8 cellular contexts compared by ENCODE assay signal in the genomic region with DNA sequence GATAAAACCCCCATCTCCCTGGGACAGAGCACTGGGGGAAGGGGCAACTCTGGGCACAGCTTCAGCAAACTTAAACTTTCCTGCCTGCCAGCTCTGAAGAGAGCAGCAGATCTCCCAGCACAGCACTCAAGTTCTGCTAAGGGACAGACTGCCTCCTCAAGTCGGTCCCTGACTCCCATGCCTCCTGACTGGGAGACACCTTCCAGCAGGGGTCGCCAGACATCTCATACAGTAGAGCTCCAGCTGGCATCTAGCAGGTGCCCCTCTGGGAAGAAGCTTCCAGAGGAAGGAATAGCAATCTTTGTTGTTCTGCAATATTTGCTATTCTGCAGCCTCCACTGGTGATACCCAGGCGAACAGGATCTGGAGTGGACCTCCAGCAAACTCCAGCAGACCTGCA.
DNase-seq lines count a peak whose midpoint lies in the region; ATAC-seq, FAIRE-seq and TF ChIP-seq lines count a peak whose summit lies in the region.
"Not testable (repeated sequence)": the region's sequence is repeated elsewhere in the genome, so short reads cannot be mapped to it uniquely, and the experiment has no call there.

No MANE protein-coding gene starts in this region.

- not testable (repeated sequence) for H3K4me1 ChIP-seq in BE2C; Panc1 (ENCODE audit: control insufficient read depth, insufficient read depth, low read length); HepG2 (ENCODE audit: insufficient read depth, low read length)

- CTCF ChIA-PET in Panc1 (lab: Charles Lee); activated CD4-positive, alpha-beta T cell treated with anti-CD3 and anti-CD28 coated beads for 36 hours (lab: Charles Lee); HepG2 (lab: Yijun Ruan, JAX; ENCODE audit: low intra/inter-chr PET ratio, low total read pairs): not testable (repeated sequence)

- POLR2A ChIA-PET in Panc1 (lab: Charles Lee); activated CD4-positive, alpha-beta T cell treated with anti-CD3 and anti-CD28 coated beads for 36 hours (lab: Charles Lee); HepG2 (lab: Yijun Ruan, JAX): not testable (repeated sequence)

- H3K9me3 Mint-ChIP-seq in HFFc6; activated CD4-positive, alpha-beta T cell treated with anti-CD3 and anti-CD28 coated beads for 36 hours (ENCODE audit: low read depth): not testable (repeated sequence)

- not testable (repeated sequence) for H3K79me2 ChIP-seq in HepG2 (ENCODE audit: insufficient read depth, low read length)

- not testable (repeated sequence) for H3K27ac ChIP-seq in Panc1 (ENCODE audit: low read length); HepG2 (ENCODE audit: extremely low read length, insufficient read depth, low read length)

- TF ChIP-seq CTCF in BE2C (IDR thresholded peaks at IDR 0.05; ENCODE audit: low read depth, low read length), result peak; percentile 27
- TF ChIP-seq CTCF in GM12864 (IDR thresholded peaks at IDR 0.05; ENCODE audit: low read depth, low read length, missing control alignments), result peak; percentile 28
- peak; percentile 48; the same call in 1 of the 2 replicates for TF ChIP-seq CTCF in HFFc6 (IDR thresholded peaks at IDR 0.05)
- peak; percentile 26; the same call in 1 of the 2 replicates for TF ChIP-seq CTCF in Panc1 (IDR thresholded peaks at IDR 0.05)
- TF ChIP-seq CTCF in HepG2 (CRISPR knock-in tag; IDR thresholded peaks at IDR 0.05), result peak; percentile 37; the same call in 1 of the 2 replicates

- not testable (repeated sequence) for H3K4me2 ChIP-seq in HepG2 (ENCODE audit: low read depth, low read length)

- H2AFZ ChIP-seq in HepG2 (ENCODE audit: low read length), result not testable (repeated sequence)

- 0% methylated on average over 2 of the region's 3 CpGs for WGBS in HepG2 (ENCODE audit: low lambda C conversion rate)

- intact Hi-C loops in Panc1 (cut with micrococcal nuclease; ENCODE audit: unreplicated experiment); activated CD4-positive, alpha-beta T cell treated with anti-CD3 and anti-CD28 coated beads for 36 hours (cut with DNase I, micrococcal nuclease): not testable (repeated sequence)
- intact Hi-C loops in HepG2 (cut with micrococcal nuclease; ENCODE audit: unreplicated experiment), result loop anchor here (5.0 kb wide), 1 partner anchor 1365 kb away; no protein-coding TSS in a partner anchor

- not testable (repeated sequence) for TF ChIP-seq EP300 in HepG2 (IDR thresholded peaks at IDR 0.05; ENCODE audit: low read depth in 2 of 2, low read length in 2 of 2); HepG2 (CRISPR knock-in tag; IDR thresholded peaks at IDR 0.05; ENCODE audit: borderline replicate concordance)

- not testable (repeated sequence) for H3K36me3 ChIP-seq in BE2C; Panc1 (ENCODE audit: control insufficient read depth, insufficient read depth, low read length); HepG2 (replicated peaks in 1 of 2; ENCODE audit: control insufficient read depth in 1 of 2, insufficient read depth in 2 of 2, low read length in 2 of 2)

- H3K27me3 ChIP-seq in BE2C; Panc1 (ENCODE audit: control insufficient read depth, insufficient read depth, low read length); HepG2 (ENCODE audit: control insufficient read depth in 1 of 2, insufficient read depth in 2 of 2, low read length in 2 of 2): not testable (repeated sequence)

- not testable (repeated sequence) for TF ChIP-seq RAD21 in HepG2 (CRISPR knock-in tag; IDR thresholded peaks at IDR 0.05)

- H4K20me1 ChIP-seq in HepG2 (ENCODE audit: insufficient read depth, low read length), result not testable (repeated sequence)

- not testable (repeated sequence) for H3K27me3 Mint-ChIP-seq in HFFc6 (ENCODE audit: insufficient read depth); activated CD4-positive, alpha-beta T cell treated with anti-CD3 and anti-CD28 coated beads for 36 hours

- not testable (repeated sequence) for H3K27ac Mint-ChIP-seq in HFFc6; activated CD4-positive, alpha-beta T cell treated with anti-CD3 and anti-CD28 coated beads for 36 hours

- FAIRE-seq in HepG2 (lab: Jason Lieb, UNC), result not testable (repeated sequence)

- not testable (repeated sequence) for TF ChIP-seq POLR2A in HepG2 (IDR thresholded peaks at IDR 0.05; ENCODE audit: insufficient read depth in 1 of 2, low read depth in 2 of 2, low read length in 2 of 2)

- not testable (repeated sequence) for H3K9me3 ChIP-seq in BE2C; Panc1 (ENCODE audit: control insufficient read depth, insufficient read depth, low read depth, low read length); HepG2 (ENCODE audit: low read length)

- H3K9ac ChIP-seq in HepG2 (ENCODE audit: insufficient read depth, low read depth, low read length), result not testable (repeated sequence)

- not testable (repeated sequence) for H3K4me3 ChIP-seq in BE2C (ENCODE audit: low read depth, low read length); GM12864 (ENCODE audit: low read depth, low read length); Panc1 (ENCODE audit: low read depth in 2 of 2, low read length in 2 of 2); HepG2 (replicated peaks in 1 of 3; ENCODE audit: insufficient read depth in 1 of 3, low read depth in 2 of 3, low read length in 3 of 3)

- H3K4me3 Mint-ChIP-seq in HFFc6; activated CD4-positive, alpha-beta T cell treated with anti-CD3 and anti-CD28 coated beads for 36 hours: not testable (repeated sequence)

- not testable (repeated sequence) for ATAC-seq in Panc1; activated CD4-positive, alpha-beta T cell treated with anti-CD3 and anti-CD28 coated beads for 36 hours; HepG2

- H3K36me3 Mint-ChIP-seq in HFFc6 (ENCODE audit: low read depth); activated CD4-positive, alpha-beta T cell treated with anti-CD3 and anti-CD28 coated beads for 36 hours (ENCODE audit: low read depth): not testable (repeated sequence)

- not testable (repeated sequence) for H3K4me1 Mint-ChIP-seq in HFFc6 (ENCODE audit: low read depth); activated CD4-positive, alpha-beta T cell treated with anti-CD3 and anti-CD28 coated beads for 36 hours

- DNase-seq in BE2C (peak; percentile 28), NAMALWA (ENCODE audit: low spot score) (peak; percentile 17), dermis blood vessel endothelial cell (peak; percentile 44)
- DNase-seq in GM12864 (ENCODE audit: low read depth); HFFc6; Panc1 (ENCODE audit: low read depth, low spot score); HepG2 (ENCODE audit: low spot score): not testable (repeated sequence)
- peak; percentile 15 for DNase-seq in activated CD4-positive, alpha-beta T cell treated with anti-CD3 and anti-CD28 coated beads for 36 hours

- in situ Hi-C loops in Panc1 (cut with HindIII; ENCODE audit: low pct_unique_long_range_greater_than_20kb, low sequenced_read_pairs); HepG2 (cut with HindIII; ENCODE audit: extremely low pct_ligation_motif_present, low pct_unique_long_range_greater_than_20kb): not testable (repeated sequence)

- not testable (repeated sequence) for BruUV-seq in Panc1 (replicated peaks; lab: Mats Ljungman, UMichigan); HepG2 (replicated peaks; lab: Mats Ljungman, UMichigan)

TF ChIP-seq in HepG2, 621 proteins besides CTCF, POLR2A, EP300 and RAD21:
- peak; percentile 13; the same call in 1 of the 2 replicates for TF ChIP-seq STAG1 (CRISPR knock-in tag; IDR thresholded peaks at IDR 0.05)
- TF ChIP-seq, protein P1, sequence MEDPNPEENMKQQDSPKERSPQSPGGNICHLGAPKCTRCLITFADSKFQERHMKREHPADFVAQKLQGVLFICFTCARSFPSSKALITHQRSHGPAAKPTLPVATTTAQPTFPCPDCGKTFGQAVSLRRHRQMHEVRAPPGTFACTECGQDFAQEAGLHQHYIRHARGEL (CRISPR knock-in tag; IDR thresholded peaks at IDR 0.05), result 0 out of 2 replicates have a peak, but pooled peaks have one; percentile 29
